Comparison of ENCODE assay signal across 9 cellular contexts in the genomic region with DNA sequence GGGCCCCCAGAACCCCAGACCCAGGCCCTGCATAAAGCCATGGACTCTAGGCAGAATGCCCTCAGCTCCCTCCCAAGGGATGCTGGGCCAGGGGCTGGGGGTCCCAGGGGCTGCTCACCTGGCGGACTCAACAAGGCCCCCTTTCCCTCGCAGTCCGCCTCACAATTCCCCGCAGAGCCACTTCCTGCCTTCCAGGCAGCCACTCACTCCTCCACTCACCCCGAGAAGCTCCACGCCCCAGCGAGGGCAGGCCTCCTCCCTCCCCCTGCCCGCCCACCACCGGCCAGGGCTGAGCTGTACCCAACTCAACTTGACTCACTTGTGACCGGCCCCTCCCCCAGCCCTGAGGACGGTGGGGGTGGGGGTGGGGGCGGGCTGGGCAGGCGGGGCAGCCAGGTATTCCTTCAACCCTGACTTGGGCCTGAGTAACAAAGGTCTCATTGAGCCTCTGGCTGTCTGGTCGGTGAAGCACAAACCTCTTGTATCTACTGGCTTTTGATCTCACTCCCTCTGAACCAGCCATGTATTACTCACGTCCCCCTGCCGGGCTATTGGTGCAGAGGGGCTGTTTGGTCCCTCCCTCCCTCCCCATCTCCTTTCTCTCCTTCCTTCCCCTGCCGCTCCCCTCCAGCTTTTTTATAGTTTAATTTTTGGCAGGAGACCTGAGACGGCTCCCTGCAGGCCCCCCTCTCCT. TPM values are rescaled to one million over a fixed set of nuclear protein-coding genes. Genes with fewer than 3 reads are reported as not detected.
DNase-seq lines count a peak whose midpoint lies in the region; ATAC-seq and TF ChIP-seq lines count a peak whose summit lies in the region.
"Had no signal": no experiment of that assay in that cellular context is flagged by ENCODE, and none has a peak within 500 bp of the region (broad histone marks: within the 10 kb centered on the region; RNA-seq: fewer than 3 reads in every experiment).

No MANE protein-coding gene starts in this region.

- CTCF ChIA-PET in mammary epithelial cell (lab: Charles Lee; ENCODE audit: low non-redundant PET): interaction anchor here (0.7 to 0.8 kb wide), 2 partner anchors 36 to 116 kb away, joined by 3 read pairs; no protein-coding TSS in a partner anchor

- H3K4me2 ChIP-seq in mammary epithelial cell (ENCODE audit: insufficient read depth, low read depth, low read length) (peak overlapping the region; percentile 98), osteoblast (ENCODE audit: insufficient read depth, low read length) (peak overlapping the region; percentile 13)

- no peak overlapping the region for H3K27ac Mint-ChIP-seq in immature natural killer cell

- H3K9me3 Mint-ChIP-seq in immature natural killer cell: no peaks in the 10 kb centered on the region

- peaks cover 49% of the 10 kb centered on the region for H3K79me2 ChIP-seq in mammary epithelial cell (ENCODE audit: insufficient read depth, low read length)
- H3K79me2 ChIP-seq in osteoblast (ENCODE audit: insufficient read depth, low read length): no peaks in the 10 kb centered on the region

- no peaks in the 10 kb centered on the region for H3K36me3 Mint-ChIP-seq in immature natural killer cell

- H3K36me3 ChIP-seq in mammary epithelial cell (ENCODE audit: insufficient read depth, low read length) (no peaks in the 10 kb centered on the region), osteoblast (ENCODE audit: insufficient read depth, low read length) (no peaks in the 10 kb centered on the region), ascending aorta (no peaks in the 10 kb centered on the region)

- peak overlapping the region; percentile 76 to 97 (median 77) for H3K4me3 ChIP-seq in mammary epithelial cell (replicated peaks in 1 of 3; ENCODE audit: insufficient read depth in 1 of 3, low read depth in 2 of 3, low read length in 3 of 3)
- no peak overlapping the region for H3K4me3 ChIP-seq in osteoblast (ENCODE audit: insufficient read depth, low read length)
- H3K4me3 ChIP-seq in ascending aorta: no peak overlapping the region

- TF ChIP-seq CTCF in mammary epithelial cell (conservative IDR thresholded peaks at IDR 0.05 in 1 of 2, IDR thresholded peaks at IDR 0.05 in 1 of 2; ENCODE audit: extremely low read depth in 1 of 2, insufficient read depth in 1 of 2, low read depth in 1 of 2, low read length in 2 of 2) (peak in 1 of 2 donors; percentile 27), osteoblast (IDR thresholded peaks at IDR 0.05; ENCODE audit: extremely low read depth, low read depth, low read length) (no peak), ascending aorta (IDR thresholded peaks at IDR 0.05) (no peak)

- H4K20me1 ChIP-seq in mammary epithelial cell (ENCODE audit: insufficient read depth, low read length) (no peaks in the 10 kb centered on the region), osteoblast (ENCODE audit: insufficient read depth, low read length) (no peaks in the 10 kb centered on the region)

- H3K27me3 ChIP-seq in mammary epithelial cell (ENCODE audit: insufficient read depth, low read length) (peaks cover under 1% of the 10 kb centered on the region), osteoblast (ENCODE audit: insufficient read depth, low read length) (peaks cover 51% of the 10 kb centered on the region), ascending aorta (peaks cover 8% of the 10 kb centered on the region)

- H3K4me1 Mint-ChIP-seq in immature natural killer cell: peaks cover 0 to 4% of the 10 kb centered on the region in 2 donors

- peak; percentile 59 for DNase-seq in G401 (ENCODE audit: low spot score)
- peak; percentile 86 for DNase-seq in NCI-H510A treated with DMSO at 0.1 percent for 48 hours (lab: John Stamatoyannopoulos, UW)
- DNase-seq in mammary epithelial cell: peak; percentile 98
- DNase-seq in osteoblast (ENCODE audit: insufficient read length, low spot score, missing footprints): peak; percentile 97
- DNase-seq in ascending aorta (ENCODE audit: low spot score in 2 of 2): no peak
- no peak for DNase-seq in immature natural killer cell
- no peak for DNase-seq in central memory CD4-positive, alpha-beta T cell

- peak overlapping the region; percentile 94 for H3K9ac ChIP-seq in mammary epithelial cell (ENCODE audit: insufficient read depth, low read length)

- H3K9me3 ChIP-seq in mammary epithelial cell (replicated peaks; ENCODE audit: insufficient read depth, low read length) (no peaks in the 10 kb centered on the region), osteoblast (ENCODE audit: low read depth, low read length) (no peaks in the 10 kb centered on the region), ascending aorta (no peaks in the 10 kb centered on the region)

- peaks cover 52% of the 10 kb centered on the region for H3K4me1 ChIP-seq in mammary epithelial cell (ENCODE audit: insufficient read depth, low read length)
- peaks cover 6% of the 10 kb centered on the region for H3K4me1 ChIP-seq in osteoblast (ENCODE audit: insufficient read depth, low read length)
- no peaks in the 10 kb centered on the region for H3K4me1 ChIP-seq in ascending aorta

- intact Hi-C loops in mammary epithelial cell (cut with micrococcal nuclease): loop anchor here (1.0 kb wide), 1 partner anchor 28 kb away; no protein-coding TSS in a partner anchor
- intact Hi-C loops in ascending aorta (cut with DNase I): no loop called here

- H3K27ac ChIP-seq in mammary epithelial cell (ENCODE audit: insufficient read depth, low read depth, low read length) (peak overlapping the region; percentile 91), osteoblast (ENCODE audit: low read depth, low read length) (no peak overlapping the region), ascending aorta (no peak overlapping the region)

- peaks cover 2 to 10% (median 9%) of the 10 kb centered on the region in 3 donors for H3K27me3 Mint-ChIP-seq in immature natural killer cell (ENCODE audit: low read depth in 3 of 3)

- no TSS peak for BruUV-seq in mammary epithelial cell (replicated peaks; lab: Mats Ljungman, UMichigan)

- in situ Hi-C loops in G401 (cut with HindIII; ENCODE audit: low sequenced_read_pairs): no loop called here
- in situ Hi-C loops in mammary epithelial cell (cut with MboI; ENCODE audit: low sequenced_read_pairs in 2 of 2): no loop called here

- ATAC-seq in HG03095 (IDR thresholded peaks at IDR 0.05; ENCODE audit: unreplicated experiment): no peak

- dilution Hi-C loops in mammary epithelial cell (cut with HindIII; ENCODE audit: low sequenced_read_pairs): no loop called here

- H2AFZ ChIP-seq in mammary epithelial cell (ENCODE audit: low read depth, low read length) (peak overlapping the region; percentile 77), osteoblast (ENCODE audit: low read length) (no peak overlapping the region)

- H3K4me3 Mint-ChIP-seq in immature natural killer cell: no peak overlapping the region

- 0% methylated on average over 1 of the region's 18 CpGs for WGBS in mammary epithelial cell (ENCODE audit: low coverage, missing lambda C conversion rate)

RNA-seq across cellular contexts. Expression of gene BLACAT1, which starts 5.9 kb away (rescaled TPM):
- total RNA-seq in G401 (2014; rRNA removed; shearing (Covaris generic)): 1.7 and 1.8 TPM in 2 replicates
- total RNA-seq in mammary epithelial cell (1 to 10 TPM; 1.6 to 2.5 TPM), osteoblast (not detected in 2 replicates), ascending aorta (not detected)
- polyA plus RNA-seq in mammary epithelial cell (1.8 TPM), immature natural killer cell (not detected)
- 4.4 TPM for polyA minus RNA-seq in mammary epithelial cell
- total RNA-seq: endothelial cell of umbilical vein had no signal
- polyA plus RNA-seq: endothelial cell of umbilical vein had no signal

RNA-seq across cellular contexts. Expression of gene LEMD1, which starts 28.0 kb away (rescaled TPM):
- total RNA-seq in G401 (2014; rRNA removed; shearing (Covaris generic)): 13.2 and 15.0 TPM in 2 replicates
- total RNA-seq in mammary epithelial cell: 1 to 10 TPM; 3.2 to 5.2 TPM
- polyA plus RNA-seq in mammary epithelial cell: 4.6 TPM
- 2.8 TPM for polyA minus RNA-seq in mammary epithelial cell
- total RNA-seq in osteoblast: not detected in 2 replicates
- not detected for total RNA-seq in ascending aorta
- not detected for polyA plus RNA-seq in immature natural killer cell
- total RNA-seq: endothelial cell of umbilical vein had no signal
- polyA plus RNA-seq: endothelial cell of umbilical vein had no signal

RNA-seq across cellular contexts. Expression of gene CDK18, which starts 54.6 kb away (rescaled TPM):
- 4.0 and 6.6 TPM in 2 replicates for total RNA-seq in G401 (2014; rRNA removed; shearing (Covaris generic))
- total RNA-seq in mammary epithelial cell: 10 to 100 TPM; 23.2 to 28.6 TPM
- polyA plus RNA-seq in mammary epithelial cell: 24.6 TPM
- 57.9 TPM for polyA minus RNA-seq in mammary epithelial cell
- 0.29 and 0.72 TPM in 2 replicates for total RNA-seq in osteoblast
- total RNA-seq in ascending aorta: 70.0 TPM
- under 1 TPM in 2 of 3 donors, not detected in 1; 0.61 to 0.74 TPM for polyA plus RNA-seq in immature natural killer cell

Comparison
In these comparisons a context has a peak if more than half of its experiments do, and no peak if none do; other contexts are left out.
1. DNase-seq: peak in G401 (single experiment), NCI-H510A treated with DMSO at 0.1 percent for 48 hours (single experiment), mammary epithelial cell (single experiment) and osteoblast (single experiment); none in ascending aorta (0 of 2), immature natural killer cell (0 of 3) and central memory CD4-positive, alpha-beta T cell (single experiment).
2. H3K4me3 ChIP-seq: peak in mammary epithelial cell (3 of 3); none in osteoblast (single experiment) and ascending aorta (0 of 2).